In the genomic region with DNA sequence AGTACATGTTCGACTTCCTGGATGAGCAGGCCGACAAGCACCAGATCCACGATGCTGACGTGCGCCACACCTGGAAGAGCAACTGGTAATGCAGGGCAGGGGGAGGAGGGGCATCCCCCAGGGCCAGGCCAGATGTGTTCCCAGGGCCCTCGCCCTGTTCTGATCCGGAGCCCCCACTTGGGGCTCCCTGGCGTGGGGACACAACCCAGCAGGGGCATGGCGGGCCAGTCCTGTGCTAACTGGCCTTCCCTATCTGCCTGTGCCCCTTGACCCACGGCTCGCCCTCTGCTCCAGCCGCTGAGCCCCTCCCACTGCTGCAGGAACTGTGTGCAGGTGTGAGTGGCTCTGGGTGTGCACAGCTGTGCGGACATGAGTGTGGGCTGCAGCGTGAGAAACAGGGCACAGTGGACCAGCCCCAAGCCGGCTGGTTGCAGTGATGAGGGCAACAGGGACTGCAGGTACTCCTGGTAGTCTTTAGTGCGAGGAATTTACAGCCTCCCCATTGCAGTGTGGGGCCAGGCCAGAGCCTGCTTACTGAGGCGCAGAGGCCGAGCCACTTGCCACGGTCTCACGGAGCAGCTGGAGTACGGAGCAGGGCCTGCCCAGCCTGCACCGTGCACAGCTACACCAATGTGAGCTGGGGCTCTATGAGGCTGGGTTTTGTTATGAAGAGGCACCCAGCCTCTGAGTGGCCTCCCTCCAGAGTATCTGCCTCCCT, we compare ENCODE assay signal across 31 cellular contexts.
"Had no signal": no experiment of that assay in that cellular context is flagged by ENCODE, and none has a peak within 500 bp of the region (broad histone marks: within the 10 kb centered on the region; RNA-seq: fewer than 3 reads in every experiment).

No MANE protein-coding gene starts in this region.

- H3K4me3 Mint-ChIP-seq: activated CD4-positive, alpha-beta memory T cell treated with anti-CD3 and anti-CD28 coated beads for 36 hours; activated CD4-positive, alpha-beta T cell treated with anti-CD3 and anti-CD28 coated beads for 36 hours; activated CD4-positive, alpha-beta T cell treated with anti-CD3 and anti-CD28 coated beads, Interleukin-2, amount 10 ng/mL, durations not matched to agents 24 days and 14 days; activated CD8-positive, alpha-beta memory T cell treated with anti-CD3 and anti-CD28 coated beads, Interleukin-2, amount 10 ng/mL, durations not matched to agents 7 days and 5 days; activated CD8-positive, alpha-beta T cell treated with anti-CD3 and anti-CD28 coated beads, Interleukin-2, amount 10 ng/mL, durations not matched to agents 7 days and 5 days; activated naive CD4-positive, alpha-beta T cell treated with anti-CD3 and anti-CD28 coated beads for 36 hours; activated naive CD8-positive, alpha-beta T cell treated with anti-CD3 and anti-CD28 coated beads, Interleukin-2, amount 10 ng/mL, durations not matched to agents 7 days and 5 days; activated T-helper 1 cell treated with anti-CD3 and anti-CD28 coated beads, Interleukin-12 subunit alpha, Interleukin-12 subunit beta, Interleukin-2, Interleukin-4 antibody, amounts not matched to agents 30 ng/mL and 10 ng/mL and 1 ng/mL, durations not matched to agents 14 hours and 24 hours and 36 hours; brain; central memory CD8-positive, alpha-beta T cell; dendritic cell treated with granulocyte-macrophage colony-stimulating factor and Interleukin-4, amounts not matched to agents 40 ng/mL and 50 ng/mL, for 4 days; endodermal cell had no signal

- DNase-seq: activated CD4-positive, alpha-beta memory T cell treated with anti-CD3 and anti-CD28 coated beads for 36 hours; activated CD4-positive, alpha-beta T cell treated with anti-CD3 and anti-CD28 coated beads for 36 hours; activated CD4-positive, alpha-beta T cell treated with anti-CD3 and anti-CD28 coated beads, Interleukin-2, amount 10 ng/mL, durations not matched to agents 24 days and 14 days; activated CD4-positive, CD25-positive, alpha-beta regulatory T cell; activated CD4-positive, CD25-positive, alpha-beta regulatory T cell treated with anti-CD3 and anti-CD28 coated beads, Interleukin-2, amount 50 U/mL, for 72 hours; activated CD8-positive, alpha-beta memory T cell treated with anti-CD3 and anti-CD28 coated beads, Interleukin-2, amount 10 ng/mL, durations not matched to agents 7 days and 5 days; activated CD8-positive, alpha-beta memory T cell treated with anti-CD3 and anti-CD28 coated beads, Interleukin-2, amount 50 U/mL, for 4 hours; activated CD8-positive, alpha-beta T cell treated with anti-CD3 and anti-CD28 coated beads, Interleukin-2, amount 10 ng/mL, durations not matched to agents 7 days and 5 days; activated effector memory CD4-positive, alpha-beta T cell treated with anti-CD3 and anti-CD28 coated beads, Interleukin-2, amount 50 U/mL, for 16 hours; activated naive CD4-positive, alpha-beta T cell treated with anti-CD3 and anti-CD28 coated beads for 36 hours; activated naive CD8-positive, alpha-beta T cell treated with anti-CD3 and anti-CD28 coated beads, Interleukin-2, amount 10 ng/mL, durations not matched to agents 7 days and 5 days; activated T-cell treated with anti-CD3 and anti-CD28 coated beads, Interleukin-2, amount 50 U/mL, for 1 hour; activated T-cell treated with anti-CD3 and anti-CD28 coated beads, Interleukin-2, amount 50 U/mL, for 48 hours; dorsolateral prefrontal cortex; effector memory CD4-positive, alpha-beta T cell; endodermal cell; foreskin keratinocyte; gastrocnemius medialis; glutamatergic neuron; T-helper 1 cell; T-helper 2 cell had no signal

- H3K4me3 ChIP-seq: ascending aorta, coronary artery, dorsolateral prefrontal cortex, gastrocnemius medialis had no signal

- H3K27me3 Mint-ChIP-seq: activated CD4-positive, alpha-beta memory T cell treated with anti-CD3 and anti-CD28 coated beads for 36 hours; activated CD4-positive, alpha-beta T cell treated with anti-CD3 and anti-CD28 coated beads for 36 hours; activated CD4-positive, alpha-beta T cell treated with anti-CD3 and anti-CD28 coated beads, Interleukin-2, amount 10 ng/mL, durations not matched to agents 24 days and 14 days; activated CD8-positive, alpha-beta memory T cell treated with anti-CD3 and anti-CD28 coated beads, Interleukin-2, amount 10 ng/mL, durations not matched to agents 7 days and 5 days; activated naive CD8-positive, alpha-beta T cell treated with anti-CD3 and anti-CD28 coated beads, Interleukin-2, amount 10 ng/mL, durations not matched to agents 7 days and 5 days; brain; central memory CD8-positive, alpha-beta T cell; dendritic cell treated with granulocyte-macrophage colony-stimulating factor and Interleukin-4, amounts not matched to agents 40 ng/mL and 50 ng/mL, for 4 days had no signal

- H3K27ac ChIP-seq: ascending aorta, coronary artery, foreskin keratinocyte, gastrocnemius medialis had no signal

- H3K4me1 ChIP-seq: gastrocnemius medialis had no signal

- ATAC-seq: activated CD4-positive, alpha-beta T cell treated with anti-CD3 and anti-CD28 coated beads for 36 hours; activated CD8-positive, alpha-beta memory T cell treated with anti-CD3 and anti-CD28 coated beads, Interleukin-2, amount 10 ng/mL, durations not matched to agents 7 days and 5 days; activated CD8-positive, alpha-beta T cell treated with anti-CD3 and anti-CD28 coated beads, Interleukin-2, amount 10 ng/mL, durations not matched to agents 7 days and 5 days; activated naive CD4-positive, alpha-beta T cell treated with anti-CD3 and anti-CD28 coated beads, Interleukin-2, amount 50 U/mL, for 72 hours; esophagus mucosa; foreskin keratinocyte; gastrocnemius medialis had no signal

- H3K9me3 Mint-ChIP-seq: activated CD4-positive, alpha-beta memory T cell treated with anti-CD3 and anti-CD28 coated beads for 36 hours; activated CD4-positive, alpha-beta T cell treated with anti-CD3 and anti-CD28 coated beads, Interleukin-2, amount 10 ng/mL, durations not matched to agents 24 days and 14 days; activated naive CD4-positive, alpha-beta T cell treated with anti-CD3 and anti-CD28 coated beads for 36 hours; activated naive CD4-positive, alpha-beta T cell treated with anti-CD3 and anti-CD28 coated beads, Interleukin-2, amount 50 U/mL, for 72 hours; activated naive CD8-positive, alpha-beta T cell treated with anti-CD3 and anti-CD28 coated beads, Interleukin-2, amount 10 ng/mL, durations not matched to agents 7 days and 5 days; activated T-helper 1 cell treated with anti-CD3 and anti-CD28 coated beads, Interleukin-12 subunit alpha, Interleukin-12 subunit beta, Interleukin-2, Interleukin-4 antibody, amounts not matched to agents 30 ng/mL and 10 ng/mL and 1 ng/mL, durations not matched to agents 14 hours and 24 hours and 36 hours; activated T-helper 2 cell treated with anti-CD3 and anti-CD28 coated beads, Interferon-gamma antibody, Interleukin-2, Interleukin-4, amounts not matched to agents 10 μg/mL and 5 μg/mL and 100 μg/mL, durations not matched to agents 14 hours and 24 hours and 36 hours; brain; central memory CD8-positive, alpha-beta T cell; dendritic cell treated with granulocyte-macrophage colony-stimulating factor and Interleukin-4, amounts not matched to agents 40 ng/mL and 50 ng/mL, for 4 days; endodermal cell had no signal

- H3K36me3 Mint-ChIP-seq: activated CD8-positive, alpha-beta memory T cell treated with anti-CD3 and anti-CD28 coated beads, Interleukin-2, amount 10 ng/mL, durations not matched to agents 7 days and 5 days; activated naive CD4-positive, alpha-beta T cell treated with anti-CD3 and anti-CD28 coated beads, Interleukin-2, amount 50 U/mL, for 72 hours; activated naive CD8-positive, alpha-beta T cell treated with anti-CD3 and anti-CD28 coated beads, Interleukin-2, amount 10 ng/mL, durations not matched to agents 7 days and 5 days had no signal

- H3K9me3 ChIP-seq: ascending aorta, gastrocnemius medialis had no signal

- H3K27me3 ChIP-seq: ascending aorta, dorsolateral prefrontal cortex, foreskin keratinocyte, gastrocnemius medialis had no signal

- H3K27ac Mint-ChIP-seq: activated CD4-positive, alpha-beta memory T cell treated with anti-CD3 and anti-CD28 coated beads for 36 hours; activated CD4-positive, alpha-beta T cell treated with anti-CD3 and anti-CD28 coated beads for 36 hours; activated CD4-positive, alpha-beta T cell treated with anti-CD3 and anti-CD28 coated beads, Interleukin-2, amount 10 ng/mL, durations not matched to agents 24 days and 14 days; activated CD8-positive, alpha-beta memory T cell treated with anti-CD3 and anti-CD28 coated beads, Interleukin-2, amount 10 ng/mL, durations not matched to agents 7 days and 5 days; activated CD8-positive, alpha-beta T cell treated with anti-CD3 and anti-CD28 coated beads, Interleukin-2, amount 10 ng/mL, durations not matched to agents 7 days and 5 days; activated naive CD4-positive, alpha-beta T cell treated with anti-CD3 and anti-CD28 coated beads, Interleukin-2, amount 50 U/mL, for 72 hours; activated naive CD8-positive, alpha-beta T cell treated with anti-CD3 and anti-CD28 coated beads, Interleukin-2, amount 10 ng/mL, durations not matched to agents 7 days and 5 days; activated T-helper 1 cell treated with anti-CD3 and anti-CD28 coated beads, Interleukin-12 subunit alpha, Interleukin-12 subunit beta, Interleukin-2, Interleukin-4 antibody, amounts not matched to agents 30 ng/mL and 10 ng/mL and 1 ng/mL, durations not matched to agents 14 hours and 24 hours and 36 hours; activated T-helper 2 cell treated with anti-CD3 and anti-CD28 coated beads, Interferon-gamma antibody, Interleukin-2, Interleukin-4, amounts not matched to agents 10 μg/mL and 5 μg/mL and 100 μg/mL, durations not matched to agents 14 hours and 24 hours and 36 hours; brain; dendritic cell treated with granulocyte-macrophage colony-stimulating factor and Interleukin-4, amounts not matched to agents 40 ng/mL and 50 ng/mL, for 4 days; endodermal cell had no signal

- H3K4me1 Mint-ChIP-seq: activated CD4-positive, alpha-beta T cell treated with anti-CD3 and anti-CD28 coated beads for 36 hours; activated CD8-positive, alpha-beta memory T cell treated with anti-CD3 and anti-CD28 coated beads, Interleukin-2, amount 10 ng/mL, durations not matched to agents 7 days and 5 days; central memory CD8-positive, alpha-beta T cell; endodermal cell had no signal

- FAIRE-seq: bronchial epithelial cell had no signal
